ENCODE assay signal across 24 cellular contexts in the genomic region with DNA sequence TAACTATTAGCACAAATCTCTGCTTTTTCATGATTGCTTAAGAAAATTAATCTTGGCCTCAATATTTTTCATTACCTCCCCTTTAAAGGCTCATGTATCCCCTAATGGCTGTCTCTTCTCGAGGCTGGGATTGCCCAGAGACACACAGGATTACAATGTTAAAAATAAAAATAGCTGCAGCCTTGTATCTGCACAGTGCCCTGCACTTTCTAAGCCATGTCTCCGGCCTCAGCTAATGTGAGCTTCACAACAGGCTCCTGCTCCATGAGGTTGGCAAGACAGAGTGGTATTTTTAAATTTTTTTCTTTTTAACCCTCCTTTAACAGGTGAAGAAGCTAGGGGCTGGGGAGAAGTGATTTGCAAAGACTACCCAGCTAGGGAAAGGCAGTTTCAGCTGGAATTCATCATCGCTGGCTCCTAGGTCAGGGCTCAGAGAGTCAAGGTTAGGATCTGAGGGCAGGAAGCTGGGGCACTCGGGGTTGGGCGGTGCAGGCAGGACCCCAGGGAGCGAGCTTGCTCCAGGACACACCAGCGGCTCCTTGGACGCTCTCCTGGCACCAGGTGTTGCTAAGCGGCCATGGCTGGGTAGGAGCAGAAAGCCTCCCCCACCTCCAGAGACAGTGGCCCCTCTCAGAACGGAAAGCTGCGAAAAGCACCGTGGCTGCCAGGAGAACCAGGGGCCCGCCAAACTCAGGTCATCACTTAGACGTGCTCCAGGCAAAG.
DNase-seq lines count a peak whose midpoint lies in the region; ATAC-seq, FAIRE-seq and TF ChIP-seq lines count a peak whose summit lies in the region.
"Had no signal": no experiment of that assay in that cellular context is flagged by ENCODE, and none has a peak within 500 bp of the region (broad histone marks: within the 10 kb centered on the region; RNA-seq: fewer than 3 reads in every experiment).

No MANE protein-coding gene starts in this region.

- H3K27ac ChIP-seq in HepG2 (ENCODE audit: extremely low read length, insufficient read depth, low read length) (no peak overlapping the region), right lobe of liver (no peak overlapping the region), gastroesophageal sphincter (no peak overlapping the region), ovary (peak overlapping the region in 1 of 2 donors; percentile 49)
- H3K27ac ChIP-seq: 22Rv1, BLaER1, RWPE1 had no signal

- no peak for TF ChIP-seq RAD21 in HepG2 (CRISPR knock-in tag; IDR thresholded peaks at IDR 0.05)

- H3K9me3 ChIP-seq in HepG2 (ENCODE audit: low read length) (no peaks in the 10 kb centered on the region), right lobe of liver (no peaks in the 10 kb centered on the region), gastroesophageal sphincter (no peaks in the 10 kb centered on the region), ovary (no peaks in the 10 kb centered on the region)
- H3K9me3 ChIP-seq: BLaER1 had no signal

- H3K4me3 ChIP-seq in HepG2 (replicated peaks in 1 of 3; ENCODE audit: insufficient read depth in 1 of 3, low read depth in 2 of 3, low read length in 3 of 3) (no peak overlapping the region), right lobe of liver (no peak overlapping the region), gastroesophageal sphincter (no peak overlapping the region), ovary (no peak overlapping the region)
- H3K4me3 ChIP-seq: BLaER1 had no signal

- peaks cover 5 to 53% of the 10 kb centered on the region in 2 experiments; a peak in 3 of 5 replicates for H3K27me3 ChIP-seq in HepG2 (ENCODE audit: control insufficient read depth in 1 of 2, insufficient read depth in 2 of 2, low read length in 2 of 2)
- no peaks in the 10 kb centered on the region for H3K27me3 ChIP-seq in right lobe of liver
- H3K27me3 ChIP-seq in gastroesophageal sphincter: no peaks in the 10 kb centered on the region
- no peaks in the 10 kb centered on the region for H3K27me3 ChIP-seq in ovary
- H3K27me3 ChIP-seq: BLaER1 had no signal

- no peak overlapping the region for H3K9ac ChIP-seq in HepG2 (ENCODE audit: insufficient read depth, low read depth, low read length)
- H3K9ac ChIP-seq: BLaER1 had no signal

- TF ChIP-seq CTCF in HepG2 (CRISPR knock-in tag; IDR thresholded peaks at IDR 0.05): no peak
- TF ChIP-seq CTCF in right lobe of liver (IDR thresholded peaks at IDR 0.05): no peak
- no peak for TF ChIP-seq CTCF in gastroesophageal sphincter (IDR thresholded peaks at IDR 0.05)
- TF ChIP-seq CTCF in ovary (IDR thresholded peaks at IDR 0.05): no peak
- no peak for TF ChIP-seq CTCF in GM20000 (IDR thresholded peaks at IDR 0.05; ENCODE audit: extremely low read depth, missing control alignments)

- no peaks in the 10 kb centered on the region for H3K36me3 ChIP-seq in HepG2 (replicated peaks in 1 of 2; ENCODE audit: control insufficient read depth in 1 of 2, insufficient read depth in 2 of 2, low read length in 2 of 2)
- no peaks in the 10 kb centered on the region for H3K36me3 ChIP-seq in right lobe of liver
- no peaks in the 10 kb centered on the region for H3K36me3 ChIP-seq in gastroesophageal sphincter
- H3K36me3 ChIP-seq in ovary: no peaks in the 10 kb centered on the region
- H3K36me3 ChIP-seq: BLaER1 had no signal

- CTCF ChIA-PET in HepG2 (lab: Yijun Ruan, JAX; ENCODE audit: low intra/inter-chr PET ratio, low total read pairs): no interaction called here

- no peaks in the 10 kb centered on the region for H3K79me2 ChIP-seq in HepG2 (ENCODE audit: insufficient read depth, low read length)

- FAIRE-seq in HepG2 (lab: Jason Lieb, UNC): no peak
- FAIRE-seq: GM12891 had no signal

- intact Hi-C loops in HepG2 (cut with micrococcal nuclease; ENCODE audit: unreplicated experiment): no loop called here
- intact Hi-C loops in right lobe of liver (cut with DNase I): no loop called here
- intact Hi-C loops in ovary (cut with DNase I): loop anchor here in 1 of 4 donors (10.0 kb wide), 1 partner anchor 220 kb away; no protein-coding TSS in a partner anchor

- H3K4me1 ChIP-seq in HepG2 (ENCODE audit: insufficient read depth, low read length) (no peaks in the 10 kb centered on the region), right lobe of liver (no peaks in the 10 kb centered on the region), gastroesophageal sphincter (peaks cover 0 to 15% (median 8%) of the 10 kb centered on the region in 3 donors), ovary (ENCODE audit: insufficient read depth) (peaks cover 10% of the 10 kb centered on the region)

- TF ChIP-seq POLR2A in HepG2 (IDR thresholded peaks at IDR 0.05; ENCODE audit: insufficient read depth in 1 of 2, low read depth in 2 of 2, low read length in 2 of 2) (no peak), right lobe of liver (IDR thresholded peaks at IDR 0.05) (no peak), gastroesophageal sphincter (IDR thresholded peaks at IDR 0.05) (no peak), ovary (IDR thresholded peaks at IDR 0.05) (no peak)

- H4K20me1 ChIP-seq in HepG2 (ENCODE audit: insufficient read depth, low read length): no peaks in the 10 kb centered on the region
- H4K20me1 ChIP-seq: BLaER1 had no signal

- H3K4me2 ChIP-seq in HepG2 (ENCODE audit: low read depth, low read length): no peak overlapping the region
- H3K4me2 ChIP-seq: BLaER1 had no signal

- DNase-seq in NCI-H1092 treated with DMSO at 0.1 percent for 48 hours (lab: John Stamatoyannopoulos, UW) (peak; percentile 10), NCI-H1092 (lab: John Stamatoyannopoulos, UW) (no peak), HepG2 (ENCODE audit: low spot score) (no peak), right lobe of liver (no peak), ovary (peak in 4 of 5 donors; percentile 18 to 63 (median 42)), GM20000 (ENCODE audit: low spot score) (no peak), occipital lobe (lab: John Stamatoyannopoulos, UW) (no peak)
- DNase-seq: ACHN; CD4-positive, alpha-beta T cell; COR-L47; DMS 273 treated with DMSO at 0.1 percent for 48 hours; Kasumi-1; NCI-H1048; NCI-H1436 treated with DMSO at 0.1 percent for 48 hours; NCI-H1930; NCI-H226; NCI-H510A treated with DMSO at 0.1 percent for 48 hours; NCI-H748 treated with DMSO at 0.1 percent for 48 hours; NK-92 treated with Interleukin-12 subunit alpha and Interleukin-12 subunit beta, amount 100 ng/mL, for 24 hours had no signal

- POLR2A ChIA-PET in HepG2 (lab: Yijun Ruan, JAX): no interaction called here

- peak; percentile 67 for ATAC-seq in HepG2
- no peak for ATAC-seq in right lobe of liver
- ATAC-seq in gastroesophageal sphincter: peak; percentile 20

- 12% methylated on average over 12 of the region's 14 CpGs for WGBS in HepG2 (ENCODE audit: low lambda C conversion rate)
- 44% methylated on average over 4 of the region's 14 CpGs for WGBS in right lobe of liver (ENCODE audit: insufficient coverage, low coverage, low lambda C conversion rate, missing lambda C conversion rate)
- 6 to 33% methylated on average over 2 to 5 of the region's 14 CpGs for WGBS in gastroesophageal sphincter (ENCODE audit: low coverage in 1 of 2), 2 donors
- 22 to 24% (median 22%) methylated on average over 12 to 14 of the region's 14 CpGs for WGBS in ovary, 3 donors

- TF ChIP-seq EP300 in HepG2 (IDR thresholded peaks at IDR 0.05; ENCODE audit: low read depth in 2 of 2, low read length in 2 of 2) (no peak), HepG2 (CRISPR knock-in tag; IDR thresholded peaks at IDR 0.05; ENCODE audit: borderline replicate concordance) (no peak), gastroesophageal sphincter (IDR thresholded peaks at IDR 0.05) (no peak), ovary (IDR thresholded peaks at IDR 0.05) (no peak)

- BruUV-seq in HepG2 (replicated peaks; lab: Mats Ljungman, UMichigan): no TSS peak

- in situ Hi-C loops in HepG2 (cut with HindIII; ENCODE audit: extremely low pct_ligation_motif_present, low pct_unique_long_range_greater_than_20kb): no loop called here

- H2AFZ ChIP-seq in HepG2 (ENCODE audit: low read length): no peak overlapping the region

TF ChIP-seq in HepG2, 621 proteins besides CTCF, POLR2A, EP300 and RAD21 (continues in another document):
- TF ChIP-seq ZNF335 (CRISPR knock-in tag; IDR thresholded peaks at IDR 0.05): no peak
- TF ChIP-seq SKI (IDR thresholded peaks at IDR 0.05; ENCODE audit: partially characterized antibody): no peak
- TF ChIP-seq ARNTL (CRISPR knock-in tag; IDR thresholded peaks at IDR 0.05): no peak
- TF ChIP-seq, protein P1, sequence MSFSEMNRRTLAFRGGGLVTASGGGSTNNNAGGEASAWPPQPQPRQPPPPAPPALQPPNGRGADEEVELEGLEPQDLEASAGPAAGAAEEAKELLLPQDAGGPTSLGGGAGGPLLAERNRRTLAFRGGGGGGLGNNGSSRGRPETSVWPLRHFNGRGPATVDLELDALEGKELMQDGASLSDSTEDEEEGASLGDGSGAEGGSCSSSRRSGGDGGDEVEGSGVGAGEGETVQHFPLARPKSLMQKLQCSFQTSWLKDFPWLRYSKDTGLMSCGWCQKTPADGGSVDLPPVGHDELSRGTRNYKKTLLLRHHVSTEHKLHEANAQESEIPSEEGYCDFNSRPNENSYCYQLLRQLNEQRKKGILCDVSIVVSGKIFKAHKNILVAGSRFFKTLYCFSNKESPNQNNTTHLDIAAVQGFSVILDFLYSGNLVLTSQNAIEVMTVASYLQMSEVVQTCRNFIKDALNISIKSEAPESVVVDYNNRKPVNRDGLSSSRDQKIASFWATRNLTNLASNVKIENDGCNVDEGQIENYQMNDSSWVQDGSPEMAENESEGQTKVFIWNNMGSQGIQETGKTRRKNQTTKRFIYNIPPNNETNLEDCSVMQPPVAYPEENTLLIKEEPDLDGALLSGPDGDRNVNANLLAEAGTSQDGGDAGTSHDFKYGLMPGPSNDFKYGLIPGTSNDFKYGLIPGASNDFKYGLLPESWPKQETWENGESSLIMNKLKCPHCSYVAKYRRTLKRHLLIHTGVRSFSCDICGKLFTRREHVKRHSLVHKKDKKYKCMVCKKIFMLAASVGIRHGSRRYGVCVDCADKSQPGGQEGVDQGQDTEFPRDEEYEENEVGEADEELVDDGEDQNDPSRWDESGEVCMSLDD (CRISPR knock-in tag; IDR thresholded peaks at IDR 0.05; ENCODE audit: borderline replicate concordance): no peak
- no peak for TF ChIP-seq ZFP90 (CRISPR knock-in tag; IDR thresholded peaks at IDR 0.05; ENCODE audit: borderline replicate concordance)
- no peak for TF ChIP-seq ZNF331 (CRISPR knock-in tag; IDR thresholded peaks at IDR 0.05)
- TF ChIP-seq, protein P2, sequence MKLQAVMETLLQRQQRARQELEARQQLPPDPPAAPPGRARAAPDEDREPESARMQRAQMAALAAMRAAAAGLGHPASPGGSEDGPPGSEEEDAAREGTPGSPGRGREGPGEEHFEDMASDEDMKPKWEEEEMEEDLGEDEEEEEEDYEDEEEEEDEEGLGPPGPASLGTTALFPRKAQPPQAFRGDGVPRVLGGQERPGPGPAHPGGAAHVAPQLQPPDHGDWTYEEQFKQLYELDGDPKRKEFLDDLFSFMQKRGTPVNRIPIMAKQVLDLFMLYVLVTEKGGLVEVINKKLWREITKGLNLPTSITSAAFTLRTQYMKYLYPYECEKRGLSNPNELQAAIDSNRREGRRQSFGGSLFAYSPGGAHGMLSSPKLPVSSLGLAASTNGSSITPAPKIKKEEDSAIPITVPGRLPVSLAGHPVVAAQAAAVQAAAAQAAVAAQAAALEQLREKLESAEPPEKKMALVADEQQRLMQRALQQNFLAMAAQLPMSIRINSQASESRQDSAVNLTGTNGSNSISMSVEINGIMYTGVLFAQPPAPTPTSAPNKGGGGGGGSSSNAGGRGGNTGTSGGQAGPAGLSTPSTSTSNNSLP (IDR thresholded peaks at IDR 0.05; ENCODE audit: low read depth, low read length): no peak

Comparison
In these comparisons a context has a peak if more than half of its experiments do, and no peak if none do; other contexts are left out.
1. DNase-seq: peak in NCI-H1092 treated with DMSO at 0.1 percent for 48 hours (single experiment) and ovary (4 of 5); none in NCI-H1092 (single experiment), HepG2 (single experiment), right lobe of liver (0 of 3), GM20000 (single experiment) and occipital lobe (single experiment).
2. ATAC-seq: peak in HepG2 (single experiment) and gastroesophageal sphincter (single experiment); none in right lobe of liver (0 of 4).